ENCODE assay signal across 9 cellular contexts in the genomic region with DNA sequence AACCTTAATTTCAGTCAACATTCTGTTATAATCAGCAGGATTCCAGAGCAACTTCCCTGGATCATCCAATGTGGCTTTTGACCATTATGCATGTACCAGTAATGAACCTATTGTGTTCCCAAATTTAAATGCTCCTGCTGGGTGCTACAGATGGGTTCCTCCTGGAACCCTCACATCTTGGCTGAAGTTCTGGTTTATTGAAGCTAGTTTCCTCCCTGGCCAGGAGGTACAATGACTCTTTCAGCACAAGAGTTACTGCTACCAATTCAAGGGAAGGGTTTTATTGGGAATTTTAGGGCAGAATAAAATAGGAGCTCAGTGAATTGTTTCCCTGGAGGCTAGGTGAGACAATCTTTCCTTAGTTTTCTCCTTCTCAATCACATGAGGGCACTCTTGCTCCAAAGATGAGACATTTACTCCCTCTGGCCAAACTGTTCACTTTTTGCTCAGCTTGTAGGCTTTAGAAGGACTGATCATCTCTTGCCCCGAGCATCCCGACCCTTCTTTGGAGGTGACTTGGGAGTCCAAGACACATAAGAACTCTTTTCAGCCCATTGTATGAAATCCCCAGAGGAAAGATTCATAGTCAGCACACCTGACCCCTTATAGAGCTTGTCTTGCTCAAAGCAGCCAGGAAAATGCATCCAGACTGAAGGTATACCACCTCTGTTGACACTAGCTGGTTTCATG. TPM values are rescaled to one million over a fixed set of nuclear protein-coding genes. Genes with fewer than 3 reads are reported as not detected.
DNase-seq lines count a peak whose midpoint lies in the region; ATAC-seq and TF ChIP-seq lines count a peak whose summit lies in the region.
"Had no signal": no experiment of that assay in that cellular context is flagged by ENCODE, and none has a peak within 500 bp of the region (broad histone marks: within the 10 kb centered on the region; RNA-seq: fewer than 3 reads in every experiment).

No MANE protein-coding gene starts in this region.

- no peak overlapping the region for H3K4me2 ChIP-seq in MM.1S (ENCODE audit: low read depth, low read length)

- TF ChIP-seq CTCF in MM.1S (IDR thresholded peaks at IDR 0.05; ENCODE audit: low read length) (peak; percentile 51), fibroblast of mammary gland (conservative IDR thresholded peaks at IDR 0.05; ENCODE audit: control insufficient read depth, insufficient read depth, low read depth, low read length) (peak; percentile 46)

- no peak overlapping the region for H3K27ac ChIP-seq in MM.1S (ENCODE audit: low read length)
- H3K27ac ChIP-seq in SJCRH30, result no peak overlapping the region

- DNase-seq in GM04504 (ENCODE audit: low read depth) (peak; percentile 28), MM.1S (peak; percentile 66), SJCRH30 (peak; percentile 51 to 87), fibroblast of mammary gland (ENCODE audit: low read depth) (peak; percentile 63), putamen (ENCODE audit: low spot score) (peak; percentile 20)
- DNase-seq in stimulated activated naive CD4-positive, alpha-beta T cell treated with Interleukin-2 at 50 U/mL for 16 hours (lab: John Stamatoyannopoulos, UW), result no peak
- DNase-seq in activated CD4-positive, alpha-beta T cell treated with anti-CD3 and anti-CD28 coated beads for 48 hours, result no peak
- DNase-seq: naive B cell had no signal

- H3K27me3 ChIP-seq in MM.1S (replicated peaks; ENCODE audit: insufficient read depth, low read length) (no peaks in the 10 kb centered on the region), SJCRH30 (no peaks in the 10 kb centered on the region)

- no peak for ATAC-seq in HG02840 (IDR thresholded peaks at IDR 0.05; ENCODE audit: low FRiP score, unreplicated experiment)

- no peaks in the 10 kb centered on the region for H3K9me3 ChIP-seq in MM.1S (replicated peaks; ENCODE audit: insufficient read depth, low read length)
- no peaks in the 10 kb centered on the region for H3K9me3 ChIP-seq in SJCRH30 (replicated peaks)

- no peak overlapping the region for H3K9ac ChIP-seq in MM.1S (ENCODE audit: low read length)

- H2AFZ ChIP-seq in MM.1S (ENCODE audit: low read length), result no peak overlapping the region

- no peaks in the 10 kb centered on the region for H3K9me2 ChIP-seq in MM.1S (replicated peaks; ENCODE audit: insufficient read depth, low read length)

- H3K36me3 ChIP-seq in MM.1S (replicated peaks; ENCODE audit: insufficient read depth, low read length), result no peaks in the 10 kb centered on the region
- H3K36me3 ChIP-seq in SJCRH30, result no peaks in the 10 kb centered on the region

- H3F3A ChIP-seq in MM.1S (ENCODE audit: insufficient read depth, low read length), result no peaks in the 10 kb centered on the region

- no peaks in the 10 kb centered on the region for H3K79me2 ChIP-seq in MM.1S (ENCODE audit: low read length)

- H3K4me3 ChIP-seq in MM.1S (ENCODE audit: low read length), result no peak overlapping the region
- H3K4me3 ChIP-seq in SJCRH30, result no peak overlapping the region
- no peak overlapping the region for H3K4me3 ChIP-seq in fibroblast of mammary gland (ENCODE audit: control insufficient read depth, low read depth, low read length)

- H4K20me1 ChIP-seq in MM.1S (ENCODE audit: insufficient read depth, low read length), result no peaks in the 10 kb centered on the region

- no peaks in the 10 kb centered on the region for H3K4me1 ChIP-seq in MM.1S (ENCODE audit: low read length)
- H3K4me1 ChIP-seq in SJCRH30, result no peaks in the 10 kb centered on the region

RNA-seq across cellular contexts. Expression of gene NPHP3, which starts 8.8 kb away (rescaled TPM):
- 18.9 and 28.5 TPM in 2 replicates for total RNA-seq in SJCRH30 (2014; rRNA removed; shearing (Covaris generic))

Comparison
In these comparisons a context has a peak if more than half of its experiments do, and no peak if none do; other contexts are left out.
1. DNase-seq: peak in GM04504 (single experiment), MM.1S (single experiment), SJCRH30 (2 of 2), fibroblast of mammary gland (single experiment) and putamen (single experiment); none in stimulated activated naive CD4-positive, alpha-beta T cell treated with Interleukin-2 at 50 U/mL for 16 hours (single experiment) and activated CD4-positive, alpha-beta T cell treated with anti-CD3 and anti-CD28 coated beads for 48 hours (single experiment).